2 cellular contexts compared by ENCODE assay signal in the genomic region with DNA sequence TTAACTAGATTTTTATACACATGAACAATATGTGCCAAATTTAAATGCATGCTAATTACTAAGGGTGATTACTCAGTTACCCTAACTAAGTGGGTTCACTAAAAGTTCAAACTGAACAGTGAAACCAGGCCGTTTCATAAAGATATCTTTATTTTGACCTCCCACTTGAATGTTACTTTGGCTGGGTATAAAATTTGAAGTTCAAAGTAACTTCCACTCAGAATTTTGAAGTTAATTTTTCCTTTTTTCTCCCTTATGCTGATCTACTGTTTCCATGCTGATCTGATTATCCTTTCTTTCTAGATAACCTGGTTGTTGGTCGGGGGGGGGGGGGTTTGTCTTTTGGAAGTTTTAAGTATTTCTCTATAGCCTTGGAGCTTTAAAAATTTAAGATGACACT.
TF ChIP-seq lines count a peak whose summit lies in the region.

No MANE protein-coding gene starts in this region.

TF ChIP-seq in HepG2, 621 proteins besides CTCF, POLR2A, EP300 and RAD21:
- TF ChIP-seq YY1 (IDR thresholded peaks at IDR 0.05; ENCODE audit: insufficient read depth, insufficient replicate concordance, low read depth, low read length): no peak
- no peak for TF ChIP-seq AGO1 (IDR thresholded peaks at IDR 0.05; ENCODE audit: low read depth, low read length, poor library complexity, severe bottlenecking)
- TF ChIP-seq ZFP1 (CRISPR knock-in tag; IDR thresholded peaks at IDR 0.05): peak; percentile 100
- no peak for TF ChIP-seq GABPB1 (CRISPR knock-in tag; IDR thresholded peaks at IDR 0.05)

TF ChIP-seq in K562, 482 proteins besides CTCF, POLR2A, EP300 and RAD21:
- no peak for TF ChIP-seq SMAD2 (IDR thresholded peaks at IDR 0.05; ENCODE audit: low read depth, low read length)
- peak; percentile 96 for TF ChIP-seq ZFP1 (CRISPR knock-in tag; IDR thresholded peaks at IDR 0.05)
- TF ChIP-seq POLR3G (IDR thresholded peaks at IDR 0.05; ENCODE audit: extremely low read depth, insufficient read length, insufficient replicate concordance): no peak
- TF ChIP-seq, protein P1, sequence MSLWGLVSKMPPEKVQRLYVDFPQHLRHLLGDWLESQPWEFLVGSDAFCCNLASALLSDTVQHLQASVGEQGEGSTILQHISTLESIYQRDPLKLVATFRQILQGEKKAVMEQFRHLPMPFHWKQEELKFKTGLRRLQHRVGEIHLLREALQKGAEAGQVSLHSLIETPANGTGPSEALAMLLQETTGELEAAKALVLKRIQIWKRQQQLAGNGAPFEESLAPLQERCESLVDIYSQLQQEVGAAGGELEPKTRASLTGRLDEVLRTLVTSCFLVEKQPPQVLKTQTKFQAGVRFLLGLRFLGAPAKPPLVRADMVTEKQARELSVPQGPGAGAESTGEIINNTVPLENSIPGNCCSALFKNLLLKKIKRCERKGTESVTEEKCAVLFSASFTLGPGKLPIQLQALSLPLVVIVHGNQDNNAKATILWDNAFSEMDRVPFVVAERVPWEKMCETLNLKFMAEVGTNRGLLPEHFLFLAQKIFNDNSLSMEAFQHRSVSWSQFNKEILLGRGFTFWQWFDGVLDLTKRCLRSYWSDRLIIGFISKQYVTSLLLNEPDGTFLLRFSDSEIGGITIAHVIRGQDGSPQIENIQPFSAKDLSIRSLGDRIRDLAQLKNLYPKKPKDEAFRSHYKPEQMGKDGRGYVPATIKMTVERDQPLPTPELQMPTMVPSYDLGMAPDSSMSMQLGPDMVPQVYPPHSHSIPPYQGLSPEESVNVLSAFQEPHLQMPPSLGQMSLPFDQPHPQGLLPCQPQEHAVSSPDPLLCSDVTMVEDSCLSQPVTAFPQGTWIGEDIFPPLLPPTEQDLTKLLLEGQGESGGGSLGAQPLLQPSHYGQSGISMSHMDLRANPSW (CRISPR knock-in tag; IDR thresholded peaks at IDR 0.05): no peak
- TF ChIP-seq TRIM24 (IDR thresholded peaks at IDR 0.05): peak in 1 of 2 experiments; percentile 48; a peak in 2 of 4 replicates
- no peak for TF ChIP-seq U2AF2 (optimal IDR thresholded peaks at IDR 0.05; ENCODE audit: low read depth, low read length)
- TF ChIP-seq TRIM28 (IDR thresholded peaks at IDR 0.05): peak; percentile 86
